23 cellular contexts compared by ENCODE assay signal in genomic region chr17:67107811-67108210, GRCh38.
"Had no signal": no experiment of that assay in that cellular context is flagged by ENCODE, and none has a peak within 500 bp of the region (broad histone marks: within the 10 kb centered on the region; RNA-seq: fewer than 3 reads in every experiment).

No MANE protein-coding gene starts in this region.

- H3K27ac ChIP-seq: esophagus muscularis mucosa, foreskin keratinocyte, left ventricle myocardium inferior, pancreas, sigmoid colon, uterus, VCaP had no signal

- ATAC-seq: activated naive CD8-positive, alpha-beta T cell treated with anti-CD3 and anti-CD28 coated beads, Interleukin-2, amount 50 U/mL, for 24 hours; foreskin keratinocyte; naive thymus-derived CD4-positive, alpha-beta T cell; pancreas had no signal

- H3K9me3 ChIP-seq: esophagus muscularis mucosa, left ventricle myocardium inferior, pancreas, sigmoid colon, tibial nerve, uterus had no signal

- H3K36me3 ChIP-seq: uterus had no signal

- H3K4me3 ChIP-seq: esophagus muscularis mucosa, left ventricle myocardium inferior, pancreas, sigmoid colon, tibial nerve, uterus had no signal

- DNase-seq: activated CD4-positive, alpha-beta T cell treated with anti-CD3 and anti-CD28 coated beads for 1 hour; activated CD8-positive, alpha-beta memory T cell treated with anti-CD3 and anti-CD28 coated beads for 24 hours; activated CD8-positive, alpha-beta memory T cell treated with anti-CD3 and anti-CD28 coated beads, Interleukin-2, amount 50 U/mL, for 48 hours; activated effector memory CD4-positive, alpha-beta T cell treated with Interleukin-2 at 50 U/mL for 16 hours; activated naive CD4-positive, alpha-beta T cell treated with anti-CD3 and anti-CD28 coated beads, Interleukin-2, amount 10 ng/mL, durations not matched to agents 7 days and 5 days; activated naive CD8-positive, alpha-beta T cell treated with anti-CD3 and anti-CD28 coated beads, Interleukin-2, amount 50 U/mL, for 24 hours; activated T-cell treated with anti-CD3 and anti-CD28 coated beads, Interleukin-2, amount 50 U/mL, for 48 hours; aorta; dermis blood vessel endothelial cell; effector memory CD4-positive, alpha-beta T cell; foreskin keratinocyte; left ventricle myocardium inferior; mammary epithelial cell; naive thymus-derived CD4-positive, alpha-beta T cell; pancreas; sigmoid colon; stimulated activated CD4-positive, alpha-beta T cell treated with anti-CD3 and anti-CD28 coated beads, Interleukin-1b, Interleukin-23, amount 100 ng/mL, for 48 hours; SW 1271; T-helper 2 cell; uterus had no signal

- H3K27me3 ChIP-seq: esophagus muscularis mucosa, foreskin keratinocyte, pancreas, sigmoid colon, tibial nerve, uterus had no signal
